ENCODE assay signal across 17 cellular contexts in the genomic region with DNA sequence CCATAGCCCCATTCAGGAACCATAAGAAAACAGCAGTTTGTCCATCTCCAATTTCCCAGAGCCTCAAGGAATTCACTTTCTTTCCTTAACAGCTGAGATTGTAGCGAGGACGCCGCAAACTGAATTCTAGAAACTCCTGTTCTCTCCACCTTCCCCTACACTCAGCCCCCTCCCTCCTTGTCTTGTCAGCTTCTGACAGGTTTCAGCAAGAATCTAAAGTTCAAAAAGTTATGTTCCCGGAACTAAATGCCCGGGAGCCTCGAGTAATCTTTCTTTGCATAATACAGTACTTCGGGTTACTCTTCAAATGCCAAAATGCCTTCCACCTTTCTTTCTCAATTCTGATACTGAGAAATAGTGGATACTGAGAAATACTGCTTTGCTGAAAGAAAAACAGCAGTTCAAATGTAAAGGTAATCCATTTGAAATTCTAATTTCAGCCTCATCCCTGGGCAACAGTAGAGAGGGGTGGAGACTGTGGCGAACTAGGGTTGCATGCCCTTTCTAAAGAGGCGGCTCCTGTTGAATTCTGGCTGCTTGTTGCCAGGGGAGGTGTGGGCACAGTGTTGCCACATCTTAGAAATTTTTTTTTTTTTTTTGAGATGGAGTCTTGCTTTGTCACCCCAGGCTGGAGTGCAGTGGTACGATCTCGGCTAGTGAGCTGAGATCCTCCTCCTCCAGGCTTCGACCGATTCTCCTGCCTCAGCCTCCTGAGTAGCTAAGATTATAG.
DNase-seq lines count a peak whose midpoint lies in the region; ATAC-seq and TF ChIP-seq lines count a peak whose summit lies in the region.
"Had no signal": no experiment of that assay in that cellular context is flagged by ENCODE, and none has a peak within 500 bp of the region (broad histone marks: within the 10 kb centered on the region; RNA-seq: fewer than 3 reads in every experiment).

No MANE protein-coding gene starts in this region.

- peak; percentile 55 for DNase-seq in HPDE6-E6E7 (ENCODE audit: extremely low spot score)
- no peak for DNase-seq in RWPE2 (ENCODE audit: low spot score)
- DNase-seq in trophoblast cell, result peak; percentile 87 to 93
- DNase-seq in aorta, result no peak
- DNase-seq in activated CD4-positive, alpha-beta T cell treated with anti-CD3 and anti-CD28 coated beads for 4 hours, result no peak
- no peak for DNase-seq in NCI-H345 (lab: John Stamatoyannopoulos, UW)
- DNase-seq: MM.1S; NCI-H1092 treated with DMSO at 0.1 percent for 48 hours; NCI-H1436 treated with DMSO at 0.1 percent for 48 hours; NCI-H1930; NCI-H510A; NCI-H748 treated with DMSO at 0.1 percent for 48 hours; NK-92 treated with Interleukin-12 subunit alpha and Interleukin-12 subunit beta, amount 100 ng/mL, for 24 hours; Right ventricle myocardium superior had no signal

- no peak overlapping the region for H4K12ac ChIP-seq in trophoblast cell (ENCODE audit: low read depth, low read length)

- H2AK5ac ChIP-seq in trophoblast cell (ENCODE audit: low read length), result no peak overlapping the region

- H3K4ac ChIP-seq in trophoblast cell (ENCODE audit: low read depth, low read length), result no peak overlapping the region

- peak overlapping the region; percentile 32 for H3K27ac ChIP-seq in RWPE2 (ENCODE audit: poor library complexity, severe bottlenecking)
- no peak overlapping the region for H3K27ac ChIP-seq in trophoblast cell (ENCODE audit: low read depth, low read length)
- no peak overlapping the region for H3K27ac ChIP-seq in aorta (ENCODE audit: low read depth in 1 of 2, low read length in 2 of 2)
- H3K27ac ChIP-seq: A549 had no signal

- no peak overlapping the region for H2BK12ac ChIP-seq in trophoblast cell (ENCODE audit: low read length)

- no peak overlapping the region for H3K23ac ChIP-seq in trophoblast cell (ENCODE audit: low read length)

- intact Hi-C loops in aorta (cut with DNase I), result no loop called here

- H3K9me3 ChIP-seq in RWPE2 (ENCODE audit: severe bottlenecking) (no peaks in the 10 kb centered on the region), trophoblast cell (ENCODE audit: insufficient read depth, low read depth, low read length) (no peaks in the 10 kb centered on the region), aorta (ENCODE audit: control insufficient read depth, low read length) (no peaks in the 10 kb centered on the region)
- H3K9me3 ChIP-seq: A549 had no signal

- H3K4me1 ChIP-seq in RWPE2 (ENCODE audit: insufficient read depth, poor library complexity, severe bottlenecking), result no peaks in the 10 kb centered on the region
- no peaks in the 10 kb centered on the region for H3K4me1 ChIP-seq in trophoblast cell (ENCODE audit: control insufficient read depth in 1 of 2, insufficient read depth in 2 of 2, low read length in 2 of 2)
- H3K4me1 ChIP-seq in aorta (ENCODE audit: control insufficient read depth in 1 of 2, insufficient read depth in 2 of 2, low read length in 2 of 2), result no peaks in the 10 kb centered on the region
- H3K4me1 ChIP-seq: A549 had no signal

- no peak overlapping the region for H3K4me3 ChIP-seq in RWPE2 (ENCODE audit: severe bottlenecking)
- H3K4me3 ChIP-seq in trophoblast cell (ENCODE audit: low read depth, low read length), result no peak overlapping the region
- H3K4me3 ChIP-seq in aorta (ENCODE audit: low read length in 2 of 2), result no peak overlapping the region
- H3K4me3 ChIP-seq: A549 had no signal

- no peak overlapping the region for H2AFZ ChIP-seq in trophoblast cell (ENCODE audit: insufficient read depth, low read length, poor library complexity)

- no peaks in the 10 kb centered on the region for H3K79me2 ChIP-seq in trophoblast cell (ENCODE audit: control insufficient read depth, insufficient read depth, low read length, poor library complexity)

- H4K91ac ChIP-seq in trophoblast cell (ENCODE audit: low read depth, low read length), result no peak overlapping the region

- no peak for TF ChIP-seq CTCF in RWPE2 (IDR thresholded peaks at IDR 0.05; ENCODE audit: poor library complexity, severe bottlenecking)

- no peak overlapping the region for H4K8ac ChIP-seq in trophoblast cell (ENCODE audit: low read depth, low read length)

- no peak overlapping the region for H2BK5ac ChIP-seq in trophoblast cell (ENCODE audit: low read depth, low read length, poor library complexity)

- ATAC-seq in RWPE2 (ENCODE audit: low read depth), result peak; percentile 48; the same call in 2 of the 3 replicates
- peak; percentile 89 for ATAC-seq in esophagus mucosa
- no peak for ATAC-seq in aorta (ENCODE audit: low FRiP score)
- ATAC-seq: A549, HCT116 had no signal

- H3K36me3 ChIP-seq in RWPE2 (ENCODE audit: low read depth) (no peaks in the 10 kb centered on the region), trophoblast cell (ENCODE audit: control insufficient read depth in 1 of 2, insufficient read depth in 2 of 2, low read length in 2 of 2) (no peaks in the 10 kb centered on the region), aorta (ENCODE audit: control insufficient read depth in 1 of 2, insufficient read depth in 2 of 2, low read length in 1 of 2) (no peaks in the 10 kb centered on the region)

- WGBS in trophoblast cell (ENCODE audit: extremely low coverage, insufficient coverage, insufficient read length), result no CpG with 5 or more reads among the region's 13 CpGs
- 74 to 75% methylated on average over 13 of the region's 13 CpGs for WGBS in aorta, 2 donors

- H3K27me3 ChIP-seq in RWPE2 (ENCODE audit: insufficient read depth, poor library complexity, severe bottlenecking) (no peaks in the 10 kb centered on the region), trophoblast cell (ENCODE audit: insufficient read depth, low read length) (no peaks in the 10 kb centered on the region), aorta (ENCODE audit: control insufficient read depth in 1 of 2, insufficient read depth in 2 of 2, low read length in 1 of 2) (no peaks in the 10 kb centered on the region)

- no peak overlapping the region for H3K9ac ChIP-seq in trophoblast cell (ENCODE audit: low read length)

- no peaks in the 10 kb centered on the region for H3K79me1 ChIP-seq in trophoblast cell (ENCODE audit: low read length)

- no peak overlapping the region for H3K4me2 ChIP-seq in trophoblast cell (ENCODE audit: low read length)
- H3K4me2 ChIP-seq: A549 had no signal

- no peak overlapping the region for H3K18ac ChIP-seq in trophoblast cell (ENCODE audit: low read length)

- H2BK120ac ChIP-seq in trophoblast cell (ENCODE audit: insufficient read depth, low read length, poor library complexity), result no peak overlapping the region

- no peak overlapping the region for H3K14ac ChIP-seq in trophoblast cell (ENCODE audit: low read length)

Comparison
In these comparisons a context has a peak if more than half of its experiments do, and no peak if none do; other contexts are left out.
1. DNase-seq: peak in HPDE6-E6E7 (single experiment) and trophoblast cell (2 of 2); none in RWPE2 (single experiment), aorta (0 of 2), activated CD4-positive, alpha-beta T cell treated with anti-CD3 and anti-CD28 coated beads for 4 hours (0 of 2) and NCI-H345 (single experiment).